1 cellular context compared by ENCODE assay signal in genomic region chr1:151509350-151510019, GRCh38.
TF ChIP-seq lines count a peak whose summit lies in the region.

No MANE protein-coding gene starts in this region.

TF ChIP-seq in HepG2, 621 proteins besides CTCF, POLR2A, EP300 and RAD21:
- TF ChIP-seq ZNF770 (CRISPR knock-in tag; IDR thresholded peaks at IDR 0.05) = peak; percentile 94
- TF ChIP-seq REL (CRISPR knock-in tag; conservative IDR thresholded peaks at IDR 0.05) = no peak
- no peak for TF ChIP-seq ZBTB34 (CRISPR knock-in tag; IDR thresholded peaks at IDR 0.05)
- TF ChIP-seq ZNF460 (CRISPR knock-in tag; IDR thresholded peaks at IDR 0.05; ENCODE audit: borderline replicate concordance) = peak; percentile 24; the same call in 1 of the 2 replicates
- peak; percentile 92 for TF ChIP-seq ZNF441 (CRISPR knock-in tag; IDR thresholded peaks at IDR 0.05; ENCODE audit: borderline replicate concordance)
